In the genomic region with DNA sequence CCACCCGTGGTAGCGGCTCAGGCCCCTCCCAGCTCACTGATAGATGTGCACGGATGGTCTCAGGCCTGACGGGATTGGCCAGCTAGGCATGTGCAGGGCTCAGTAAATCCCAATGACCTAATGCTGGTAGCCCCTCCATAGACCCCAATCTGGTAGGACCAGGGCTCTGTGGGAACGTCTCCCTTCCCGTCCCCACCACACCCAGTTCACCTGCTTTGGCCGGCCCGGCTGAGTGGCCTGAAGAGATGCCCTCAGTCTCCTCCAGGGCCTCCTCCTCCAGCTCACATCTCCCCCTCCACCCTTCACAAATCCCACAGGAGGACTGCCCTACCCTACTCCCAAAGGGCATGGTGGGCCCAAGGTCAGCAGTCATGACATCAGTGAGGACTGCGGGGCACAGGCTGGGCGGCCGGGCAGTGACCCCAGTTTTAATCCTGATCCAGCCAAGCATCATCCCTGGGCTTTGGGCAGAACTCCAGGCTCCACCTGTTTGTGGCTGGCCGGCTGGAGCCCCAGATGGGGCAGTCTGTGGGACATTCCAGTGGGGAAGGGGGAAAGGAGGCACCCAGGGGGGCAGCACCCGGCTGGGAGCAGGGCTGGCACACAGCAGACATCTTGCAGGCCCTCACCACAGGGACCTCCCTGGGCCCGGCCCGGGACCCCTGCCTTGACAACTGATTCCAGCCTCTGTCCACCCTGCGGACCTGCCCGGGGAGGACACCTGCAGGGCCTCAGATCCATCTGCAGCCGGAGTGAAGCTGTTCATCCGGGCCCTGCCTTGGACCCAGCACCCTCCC, we compare ENCODE assay signal across 23 cellular contexts. TPM values are rescaled to one million over a fixed set of nuclear protein-coding genes. Genes with fewer than 3 reads are reported as not detected.
A peak's percentile ranks its signal among the peaks of the same experiment; 100 is the strongest.
DNase-seq lines count a peak whose midpoint lies in the region; ATAC-seq, FAIRE-seq and TF ChIP-seq lines count a peak whose summit lies in the region.
"Had no signal": no experiment of that assay in that cellular context is flagged by ENCODE, and none has a peak within 500 bp of the region (broad histone marks: within the 10 kb centered on the region; RNA-seq: fewer than 3 reads in every experiment).

No MANE protein-coding gene starts in this region.

- H3K36me3 Mint-ChIP-seq in GM23338 (ENCODE audit: low read depth) (peaks cover 41% of the 10 kb centered on the region), progenitor cell of endocrine pancreas (ENCODE audit: insufficient read depth) (peaks cover 12% of the 10 kb centered on the region)

- H3K27me3 Mint-ChIP-seq in GM23338 (ENCODE audit: insufficient read depth, low read depth, poor library complexity) (peaks cover 16% of the 10 kb centered on the region), progenitor cell of endocrine pancreas (peaks cover 20% of the 10 kb centered on the region)

- H3K9me3 ChIP-seq in iPS-18a (ENCODE audit: control insufficient read depth, low read depth, low read length), result no peaks in the 10 kb centered on the region
- H3K9me3 ChIP-seq: thyroid gland had no signal

- H3K27ac Mint-ChIP-seq in GM23338 (0 out of 2 replicates have a peak overlapping the region, but pooled peaks have one; percentile 87), progenitor cell of endocrine pancreas (no peak overlapping the region)
- H3K27ac Mint-ChIP-seq: dendritic cell treated with granulocyte-macrophage colony-stimulating factor and Interleukin-4, amounts not matched to agents 40 ng/mL and 50 ng/mL, for 4 days had no signal

- H3K79me2 ChIP-seq in GM23338 (replicated peaks; ENCODE audit: insufficient read depth), result peaks cover 63% of the 10 kb centered on the region

- peak overlapping the region; percentile 88 for H3K9ac ChIP-seq in iPS-18a (ENCODE audit: low read length)

- no peak for FAIRE-seq in GM12891 (lab: Jason Lieb, UNC)
- FAIRE-seq: GM18507, kidney, TTC549 had no signal

- H3K36me3 ChIP-seq in GM23338 (ENCODE audit: insufficient read depth), result no peaks in the 10 kb centered on the region
- peaks cover 9% of the 10 kb centered on the region for H3K36me3 ChIP-seq in iPS-18a (ENCODE audit: control insufficient read depth, low read depth, low read length)
- H3K36me3 ChIP-seq: esophagus muscularis mucosa, Peyer's patch, thyroid gland had no signal

- peaks cover 11% of the 10 kb centered on the region for H3K9me3 Mint-ChIP-seq in GM23338
- H3K9me3 Mint-ChIP-seq in progenitor cell of endocrine pancreas (ENCODE audit: low read depth), result peaks cover 9% of the 10 kb centered on the region

- H3K9me2 ChIP-seq in GM23338 (ENCODE audit: insufficient read depth), result no peaks in the 10 kb centered on the region

- peak overlapping the region; percentile 91 for H3K4me2 ChIP-seq in GM23338

- 0 out of 2 replicates have a peak, but pooled peaks cover 3% of the 10 kb centered on the region for H3F3A ChIP-seq in GM23338 (replicated peaks; ENCODE audit: low read depth)

- TF ChIP-seq POLR2A in GM12891 (IDR thresholded peaks at IDR 0.05; ENCODE audit: low read depth, low read length), result no peak

- peak overlapping the region; percentile 88 for H3K4me3 ChIP-seq in GM23338
- peak overlapping the region; percentile 81 for H3K4me3 ChIP-seq in iPS-18a (ENCODE audit: low read length)
- H3K4me3 ChIP-seq: esophagus muscularis mucosa, thyroid gland had no signal

- peaks cover 13% of the 10 kb centered on the region for H3K27me3 ChIP-seq in GM23338 (ENCODE audit: insufficient read depth)
- H3K27me3 ChIP-seq in iPS-18a (ENCODE audit: control insufficient read depth, insufficient read depth, low read length), result peaks cover 14% of the 10 kb centered on the region

- peaks cover 38% of the 10 kb centered on the region for H4K20me1 ChIP-seq in GM23338 (replicated peaks; ENCODE audit: insufficient read depth)

- no peak for TF ChIP-seq CTCF in GM23338 (conservative IDR thresholded peaks at IDR 0.05; ENCODE audit: low read depth in 2 of 2)
- TF ChIP-seq CTCF in VCaP (conservative IDR thresholded peaks at IDR 0.05), result no peak
- TF ChIP-seq CTCF in progenitor cell of endocrine pancreas (IDR thresholded peaks at IDR 0.05; ENCODE audit: unreplicated experiment), result no peak

- H3K4me3 Mint-ChIP-seq in GM23338 (peak overlapping the region; percentile 83), progenitor cell of endocrine pancreas (ENCODE audit: low read depth) (peak overlapping the region; percentile 72)
- H3K4me3 Mint-ChIP-seq: dendritic cell treated with granulocyte-macrophage colony-stimulating factor and Interleukin-4, amounts not matched to agents 40 ng/mL and 50 ng/mL, for 4 days had no signal

- peaks cover 40% of the 10 kb centered on the region for H3K4me1 Mint-ChIP-seq in GM23338
- H3K4me1 Mint-ChIP-seq in progenitor cell of endocrine pancreas (ENCODE audit: low read depth), result peaks cover 10% of the 10 kb centered on the region

- H2AFZ ChIP-seq in GM23338, result no peak overlapping the region

- H3K4me1 ChIP-seq in GM23338 (ENCODE audit: insufficient read depth) (peaks cover 14% of the 10 kb centered on the region; the same call in 1 of the 2 replicates), iPS-18a (ENCODE audit: control insufficient read depth, low read depth, low read length) (peaks cover 15% of the 10 kb centered on the region)

- H3K27ac ChIP-seq in GM23338 (ENCODE audit: low read depth) (no peak overlapping the region), VCaP (peak overlapping the region; percentile 92; the same call in 1 of the 2 replicates), iPS-18a (ENCODE audit: low read length) (no peak overlapping the region)
- H3K27ac ChIP-seq: esophagus muscularis mucosa, Peyer's patch, thyroid gland had no signal

- no peak for DNase-seq in GM23338 (ENCODE audit: low spot score)
- DNase-seq in progenitor cell of endocrine pancreas (ENCODE audit: low spot score, unreplicated experiment), result no peak
- DNase-seq in NCI-H2196 (lab: John Stamatoyannopoulos, UW; ENCODE audit: unreplicated experiment), result no peak
- DNase-seq in GM12891 (ENCODE audit: insufficient read length, low spot score), result no peak
- DNase-seq in stimulated activated CD4-positive, alpha-beta T cell treated with anti-CD3 and anti-CD28 coated beads, Interleukin-2, amount 100 ng/mL, for 48 hours, result no peak
- DNase-seq: activated gamma-delta T cell treated with Interleukin-2 at 50 U/mL for 16 hours, KBM-7, midbrain, NCI-H1048, NCI-H2081 treated with DMSO at 0.1 percent for 48 hours, NCI-H82, thyroid gland had no signal

- ATAC-seq in GM23338 (no peak), HG03095 (IDR thresholded peaks at IDR 0.05; ENCODE audit: unreplicated experiment) (no peak)

TF ChIP-seq in GM23338, 12 proteins besides CTCF, POLR2A, EP300 and RAD21 (continues in another document):
- TF ChIP-seq, protein P1, sequence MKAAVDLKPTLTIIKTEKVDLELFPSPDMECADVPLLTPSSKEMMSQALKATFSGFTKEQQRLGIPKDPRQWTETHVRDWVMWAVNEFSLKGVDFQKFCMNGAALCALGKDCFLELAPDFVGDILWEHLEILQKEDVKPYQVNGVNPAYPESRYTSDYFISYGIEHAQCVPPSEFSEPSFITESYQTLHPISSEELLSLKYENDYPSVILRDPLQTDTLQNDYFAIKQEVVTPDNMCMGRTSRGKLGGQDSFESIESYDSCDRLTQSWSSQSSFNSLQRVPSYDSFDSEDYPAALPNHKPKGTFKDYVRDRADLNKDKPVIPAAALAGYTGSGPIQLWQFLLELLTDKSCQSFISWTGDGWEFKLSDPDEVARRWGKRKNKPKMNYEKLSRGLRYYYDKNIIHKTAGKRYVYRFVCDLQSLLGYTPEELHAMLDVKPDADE (IDR thresholded peaks at IDR 0.05), result no peak
- TF ChIP-seq EZH2phosphoT487 (IDR thresholded peaks at IDR 0.05; ENCODE audit: unreplicated experiment) (no peak), JUNB (IDR thresholded peaks at IDR 0.05; ENCODE audit: unreplicated experiment) (no peak), CREB1 (CRISPR knock-in tag; IDR thresholded peaks at IDR 0.05; ENCODE audit: low read depth) (no peak), ZNF331 (CRISPR knock-in tag; IDR thresholded peaks at IDR 0.05; ENCODE audit: low read depth) (no peak)

TF ChIP-seq in GM12891, 5 proteins besides CTCF, POLR2A, EP300 and RAD21:
- TF ChIP-seq POLR2AphosphoS5 (IDR thresholded peaks at IDR 0.05; ENCODE audit: low read depth, low read length), result no peak
- no peak for TF ChIP-seq TAF1 (IDR thresholded peaks at IDR 0.05; ENCODE audit: low read depth, low read length)
- no peak for TF ChIP-seq PAX5 (IDR thresholded peaks at IDR 0.05; ENCODE audit: insufficient read depth, low read length, severe bottlenecking)
- no peak for TF ChIP-seq POU2F2 (IDR thresholded peaks at IDR 0.05; ENCODE audit: low read depth, low read length)
- TF ChIP-seq SPI1 (IDR thresholded peaks at IDR 0.05; ENCODE audit: low read depth, low read length), result no peak

RNA-seq across cellular contexts. Expression of a gene that starts 2.3 kb away (rescaled TPM):
- 183 and 214 TPM in 2 replicates for total RNA-seq in GM23338 (2014; rRNA removed; shearing (Covaris generic))
- polyA plus RNA-seq in GM23338 (2016; fragmentation: Nextera tagmentation; extraction: Ambion mirVana), result 158 and 169 TPM in 2 replicates
- total RNA-seq in progenitor cell of endocrine pancreas, result 132 and 140 TPM in 2 replicates
- 0.58 TPM for polyA plus RNA-seq in GM12891 (2012; ENCODE audit: low read depth, missing spikeins)

RNA-seq across cellular contexts. Expression of a gene that starts 50.9 kb away (rescaled TPM):
- not detected in 2 replicates for total RNA-seq in GM23338 (2014; rRNA removed; shearing (Covaris generic))
- polyA plus RNA-seq in GM23338 (2016; fragmentation: Nextera tagmentation; extraction: Ambion mirVana), result not detected in 2 replicates
- total RNA-seq in progenitor cell of endocrine pancreas, result 1.0 and 1.2 TPM in 2 replicates
- not detected for polyA plus RNA-seq in GM12891 (2012; ENCODE audit: low read depth, missing spikeins)
- total RNA-seq: esophagus muscularis mucosa, glomerular endothelial cell, skeletal muscle tissue, thyroid gland had no signal
